34 cellular contexts compared by ENCODE assay signal in the genomic region with DNA sequence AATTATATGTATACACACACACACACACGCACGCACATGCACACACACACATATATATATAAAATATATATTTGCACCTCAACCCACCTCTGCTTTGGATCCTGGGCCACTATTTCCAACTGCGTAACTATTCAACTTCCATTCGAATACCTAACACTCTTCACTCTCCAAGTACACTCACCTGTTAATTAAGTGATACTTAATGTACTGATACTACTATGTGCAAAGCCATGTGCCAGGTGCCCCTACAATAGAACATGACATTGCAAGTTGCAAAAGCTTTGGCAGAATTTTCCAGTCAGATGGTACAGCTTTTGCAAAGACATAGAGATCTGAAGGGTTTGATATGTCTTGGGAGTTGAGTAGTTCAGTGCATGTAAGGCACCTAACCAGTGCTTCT.
"Had no signal": no experiment of that assay in that cellular context is flagged by ENCODE, and none has a peak within 500 bp of the region (broad histone marks: within the 10 kb centered on the region; RNA-seq: fewer than 3 reads in every experiment).

No MANE protein-coding gene starts in this region.

- H3K4me1 ChIP-seq: foreskin keratinocyte, gastrocnemius medialis had no signal

- H3K9me3 ChIP-seq: esophagus muscularis mucosa, gastrocnemius medialis had no signal

- H3K36me3 Mint-ChIP-seq: activated naive CD8-positive, alpha-beta T cell had no signal

- H3K27ac ChIP-seq: brain microvascular endothelial cell, coronary artery, esophagus muscularis mucosa, foreskin keratinocyte, gastrocnemius medialis had no signal

- H3K9me3 Mint-ChIP-seq: activated CD4-positive, alpha-beta memory T cell treated with anti-CD3 and anti-CD28 coated beads, Interleukin-2, amount 10 ng/mL, durations not matched to agents 7 days and 5 days; activated CD4-positive, alpha-beta T cell treated with anti-CD3 and anti-CD28 coated beads, Interleukin-2, amount 10 ng/mL, durations not matched to agents 7 days and 5 days; activated T-cell treated with anti-CD3 and anti-CD28 coated beads, Interleukin-2, amount 50 U/mL, for 24 hours; activated T-helper 17 cell treated with anti-CD3 and anti-CD28 coated beads, Interleukin-2, amount 50 U/mL, for 72 hours; central memory CD8-positive, alpha-beta T cell; dendritic cell treated with granulocyte-macrophage colony-stimulating factor and Interleukin-4, amounts not matched to agents 40 ng/mL and 50 ng/mL, for 4 days; effector memory CD8-positive, alpha-beta T cell; T-helper 2 cell treated with Interferon-gamma antibody and Interleukin-4, amounts not matched to agents 5 μg/mL and 100 μg/mL, for 36 hours had no signal

- H3K27me3 ChIP-seq: brain microvascular endothelial cell, foreskin keratinocyte had no signal

- DNase-seq: activated CD4-positive, alpha-beta memory T cell treated with anti-CD3 and anti-CD28 coated beads, Interleukin-2, amount 10 ng/mL, durations not matched to agents 7 days and 5 days; activated CD4-positive, alpha-beta T cell treated with anti-CD3 and anti-CD28 coated beads for 36 hours; activated CD4-positive, alpha-beta T cell treated with anti-CD3 and anti-CD28 coated beads, Interleukin-2, amount 10 ng/mL, durations not matched to agents 7 days and 5 days; activated CD4-positive, alpha-beta T cell treated with anti-CD3 and anti-CD28 coated beads, Interleukin-2, amount 50 U/mL, for 4 hours; activated CD4-positive, CD25-positive, alpha-beta regulatory T cell; activated CD4-positive, CD25-positive, alpha-beta regulatory T cell treated with anti-CD3 and anti-CD28 coated beads, Interleukin-2, amount 50 U/mL, for 72 hours; activated CD8-positive, alpha-beta memory T cell treated with anti-CD3 and anti-CD28 coated beads, Interleukin-2, amount 50 U/mL, for 48 hours; activated effector memory CD4-positive, alpha-beta T cell treated with Interleukin-2 at 50 U/mL for 16 hours; activated gamma-delta T cell treated with Interleukin-2 at 50 U/mL for 16 hours; activated naive CD4-positive, alpha-beta T cell treated with anti-CD3 and anti-CD28 coated beads, Interleukin-2, amount 50 U/mL, for 16 hours; activated naive CD4-positive, alpha-beta T cell treated with Interleukin-2 at 50 U/mL for 16 hours; activated T-cell treated with anti-CD3 and anti-CD28 coated beads for 4 hours; activated T-cell treated with anti-CD3 and anti-CD28 coated beads, Interleukin-2, amount 50 U/mL, for 24 hours; amniotic stem cell; anterior cingulate cortex; brain microvascular endothelial cell; effector CD4-positive, alpha-beta T cell; effector memory CD8-positive, alpha-beta T cell; erythroblast; foreskin keratinocyte; gastrocnemius medialis; glutamatergic neuron; T-helper 1 cell; T-helper 17 cell; T1000 had no signal

- H3K27ac Mint-ChIP-seq: activated CD4-positive, alpha-beta memory T cell treated with anti-CD3 and anti-CD28 coated beads, Interleukin-2, amount 10 ng/mL, durations not matched to agents 7 days and 5 days; activated CD4-positive, alpha-beta T cell treated with anti-CD3 and anti-CD28 coated beads for 36 hours; activated CD4-positive, alpha-beta T cell treated with anti-CD3 and anti-CD28 coated beads, Interleukin-2, amount 10 ng/mL, durations not matched to agents 7 days and 5 days; activated naive CD8-positive, alpha-beta T cell; activated T-cell treated with anti-CD3 and anti-CD28 coated beads, Interleukin-2, amount 50 U/mL, for 24 hours; activated T-helper 17 cell treated with anti-CD3 and anti-CD28 coated beads, Interleukin-2, amount 50 U/mL, for 72 hours; dendritic cell treated with granulocyte-macrophage colony-stimulating factor and Interleukin-4, amounts not matched to agents 40 ng/mL and 50 ng/mL, for 4 days; effector memory CD8-positive, alpha-beta T cell; T-helper 17 cell; T-helper 2 cell treated with Interferon-gamma antibody and Interleukin-4, amounts not matched to agents 5 μg/mL and 100 μg/mL, for 36 hours had no signal

- ATAC-seq: activated CD4-positive, alpha-beta T cell treated with anti-CD3 and anti-CD28 coated beads for 36 hours; activated T-helper 17 cell treated with anti-CD3 and anti-CD28 coated beads, Interleukin-2, amount 50 U/mL, for 72 hours; effector memory CD8-positive, alpha-beta T cell; gastrocnemius medialis; T-helper 17 cell had no signal

- H3K4me3 ChIP-seq: coronary artery, esophagus muscularis mucosa, gastrocnemius medialis had no signal

- H3K4me1 Mint-ChIP-seq: activated CD4-positive, alpha-beta memory T cell treated with anti-CD3 and anti-CD28 coated beads, Interleukin-2, amount 10 ng/mL, durations not matched to agents 7 days and 5 days; activated CD4-positive, alpha-beta T cell treated with anti-CD3 and anti-CD28 coated beads for 36 hours; activated CD4-positive, alpha-beta T cell treated with anti-CD3 and anti-CD28 coated beads, Interleukin-2, amount 10 ng/mL, durations not matched to agents 7 days and 5 days; activated T-helper 17 cell treated with anti-CD3 and anti-CD28 coated beads, Interleukin-2, amount 50 U/mL, for 72 hours; central memory CD8-positive, alpha-beta T cell had no signal

- H3K4me3 Mint-ChIP-seq: activated CD4-positive, alpha-beta memory T cell treated with anti-CD3 and anti-CD28 coated beads, Interleukin-2, amount 10 ng/mL, durations not matched to agents 7 days and 5 days; activated CD4-positive, alpha-beta T cell treated with anti-CD3 and anti-CD28 coated beads for 36 hours; activated CD4-positive, alpha-beta T cell treated with anti-CD3 and anti-CD28 coated beads, Interleukin-2, amount 10 ng/mL, durations not matched to agents 7 days and 5 days; activated naive CD8-positive, alpha-beta T cell; activated T-cell treated with anti-CD3 and anti-CD28 coated beads, Interleukin-2, amount 50 U/mL, for 24 hours; activated T-helper 17 cell treated with anti-CD3 and anti-CD28 coated beads, Interleukin-2, amount 50 U/mL, for 72 hours; central memory CD8-positive, alpha-beta T cell; dendritic cell treated with granulocyte-macrophage colony-stimulating factor and Interleukin-4, amounts not matched to agents 40 ng/mL and 50 ng/mL, for 4 days; effector memory CD8-positive, alpha-beta T cell; T-helper 17 cell; T-helper 2 cell treated with Interferon-gamma antibody and Interleukin-4, amounts not matched to agents 5 μg/mL and 100 μg/mL, for 36 hours had no signal

- H3K36me3 ChIP-seq: brain microvascular endothelial cell, esophagus muscularis mucosa, gastrocnemius medialis had no signal

- FAIRE-seq: astrocyte, bronchial epithelial cell had no signal
